10 cellular contexts compared by ENCODE assay signal in the genomic region with DNA sequence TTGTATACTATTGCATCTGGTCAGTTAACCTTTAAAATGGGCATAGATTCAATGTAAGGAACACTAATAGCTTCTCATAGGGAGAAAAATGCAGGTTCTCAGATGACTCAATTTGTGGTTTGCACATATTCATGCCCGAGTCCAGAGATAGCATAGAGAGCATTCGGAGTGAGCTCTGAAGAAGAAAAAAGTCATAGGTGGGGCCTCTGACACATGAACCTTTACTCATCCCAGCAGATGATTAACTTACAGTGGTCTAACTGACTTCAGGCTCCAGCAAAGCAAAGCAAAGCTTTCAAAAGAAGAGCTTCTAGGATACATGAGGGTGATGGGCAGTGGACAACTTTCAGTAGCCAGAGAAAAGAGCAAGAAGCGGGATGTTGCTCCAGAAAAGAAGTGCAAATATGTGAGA. TPM values are rescaled to one million over a fixed set of nuclear protein-coding genes. Genes with fewer than 3 reads are reported as not detected.
DNase-seq lines count a peak whose midpoint lies in the region; ATAC-seq lines count a peak whose summit lies in the region.
"Had no signal": no experiment of that assay in that cellular context is flagged by ENCODE, and none has a peak within 500 bp of the region (broad histone marks: within the 10 kb centered on the region; RNA-seq: fewer than 3 reads in every experiment).

No MANE protein-coding gene starts in this region.

- H3K9me3 Mint-ChIP-seq in T-helper 1 cell treated with Interleukin-12 subunit alpha and Interleukin-12 subunit beta and Interleukin-4 antibody, amounts not matched to agents 30 μg/mL and 1 μg/mL, for 36 hours, result no peaks in the 10 kb centered on the region

- H3K4me1 Mint-ChIP-seq in T-helper 1 cell treated with Interleukin-12 subunit alpha and Interleukin-12 subunit beta and Interleukin-4 antibody, amounts not matched to agents 30 μg/mL and 1 μg/mL, for 36 hours (ENCODE audit: low read depth), result peaks cover 57% of the 10 kb centered on the region

- H3K4me3 Mint-ChIP-seq in T-helper 1 cell treated with Interleukin-12 subunit alpha and Interleukin-12 subunit beta and Interleukin-4 antibody, amounts not matched to agents 30 μg/mL and 1 μg/mL, for 36 hours, result no peak overlapping the region

- peak overlapping the region; percentile 46 for H3K27ac Mint-ChIP-seq in T-helper 1 cell treated with Interleukin-12 subunit alpha and Interleukin-12 subunit beta and Interleukin-4 antibody, amounts not matched to agents 30 μg/mL and 1 μg/mL, for 36 hours

- peak; percentile 98 for DNase-seq in kidney glomerular epithelial cell (lab: John Stamatoyannopoulos, UW)
- DNase-seq in NCI-H69 (lab: John Stamatoyannopoulos, UW), result no peak
- no peak for DNase-seq in SK-N-DZ (ENCODE audit: low spot score)
- DNase-seq in left ventricle myocardium superior, result no peak
- DNase-seq: activated CD4-positive, alpha-beta T cell treated with anti-CD3 and anti-CD28 coated beads for 48 hours; esophagus squamous epithelium had no signal

- H3K27me3 Mint-ChIP-seq in T-helper 1 cell treated with Interleukin-12 subunit alpha and Interleukin-12 subunit beta and Interleukin-4 antibody, amounts not matched to agents 30 μg/mL and 1 μg/mL, for 36 hours (ENCODE audit: low read depth), result no peaks in the 10 kb centered on the region

- H3K36me3 Mint-ChIP-seq in T-helper 1 cell treated with Interleukin-12 subunit alpha and Interleukin-12 subunit beta and Interleukin-4 antibody, amounts not matched to agents 30 μg/mL and 1 μg/mL, for 36 hours (ENCODE audit: low read depth), result peaks cover 5% of the 10 kb centered on the region

- intact Hi-C loops in left ventricle myocardium superior (cut with micrococcal nuclease), result no loop called here

- ATAC-seq in GM18907 (IDR thresholded peaks at IDR 0.05; ENCODE audit: unreplicated experiment) (peak; percentile 47), HG02763 (IDR thresholded peaks at IDR 0.05; ENCODE audit: unreplicated experiment) (peak; percentile 33), left ventricle myocardium superior (no peak), HG02884 (IDR thresholded peaks at IDR 0.05; ENCODE audit: unreplicated experiment) (no peak)

RNA-seq across cellular contexts. Expression of a gene that starts 55.3 kb away (rescaled TPM):
- polyA plus RNA-seq in SK-N-DZ (2014; cell fraction: cytosol; rRNA removed), result 0.13 and 0.29 TPM in 2 replicates
- 0.18 and 2.4 TPM in 2 replicates for polyA plus RNA-seq in SK-N-DZ (2014; cell fraction: nucleus; rRNA removed)
- total RNA-seq in left ventricle myocardium superior, result 15.5 TPM

Comparison
In these comparisons a context has a peak if more than half of its experiments do, and no peak if none do; other contexts are left out.
1. ATAC-seq: peak in GM18907 (single experiment) and HG02763 (single experiment); none in left ventricle myocardium superior (single experiment) and HG02884 (single experiment).